Comparison of ENCODE assay signal across 20 cellular contexts in genomic region chr15:35312355-35312754, GRCh38.
"Had no signal": no experiment of that assay in that cellular context is flagged by ENCODE, and none has a peak within 500 bp of the region (broad histone marks: within the 10 kb centered on the region; RNA-seq: fewer than 3 reads in every experiment).

No MANE protein-coding gene starts in this region.

- H3K9me3 ChIP-seq: esophagus squamous epithelium, left lung, transverse colon, uterus had no signal

- H3K4me3 ChIP-seq: esophagus squamous epithelium, left lung, transverse colon, uterus had no signal

- H3K27me3 ChIP-seq: esophagus squamous epithelium, foreskin keratinocyte, left lung, transverse colon, uterus had no signal

- H3K36me3 ChIP-seq: esophagus squamous epithelium, left lung, transverse colon, uterus had no signal

- ATAC-seq: activated T-cell treated with anti-CD3 and anti-CD28 coated beads, Interleukin-2, amount 50 U/mL, for 4 hours; foreskin keratinocyte; left lung; natural killer cell treated with Interleukin-12 subunit alpha and Interleukin-12 subunit beta and Interleukin-15 and Interleukin-18, amount 100 ng/mL, for 72 hours; WTC11 had no signal

- H3K27ac ChIP-seq: esophagus squamous epithelium, foreskin keratinocyte, left lung had no signal

- DNase-seq: activated naive CD4-positive, alpha-beta T cell treated with Interleukin-2 at 50 U/mL for 16 hours; activated naive CD8-positive, alpha-beta T cell treated with anti-CD3 and anti-CD28 coated beads, Interleukin-2, amount 10 ng/mL, durations not matched to agents 7 days and 5 days; activated T-cell treated with anti-CD3 and anti-CD28 coated beads, Interleukin-2, amount 50 U/mL, for 4 hours; cortex of kidney; endodermal cell; esophagus squamous epithelium; foreskin keratinocyte; immature natural killer cell; left lung; mammary epithelial cell; midbrain; stimulated activated CD4-positive, alpha-beta T cell treated with anti-CD3 and anti-CD28 coated beads, Interleukin-2, amount 100 ng/mL, for 48 hours; stimulated activated CD8-positive, alpha-beta memory T cell treated with anti-CD3 and anti-CD28 coated beads, Interleukin-4, amount 100 ng/mL, for 48 hours; stimulated activated naive B cell treated with anti-CD40 and anti-IgM and Interleukin-4, amounts not matched to agents 10 μg/mL and 1 μg/mL and 100 μg/mL, for 72 hours; T-helper 1 cell; T-helper 9 cell; transverse colon had no signal
